Comparison of ENCODE assay signal across 27 cellular contexts in genomic region chr12:81998761-81999378, GRCh38.
DNase-seq lines count a peak whose midpoint lies in the region; TF ChIP-seq lines count a peak whose summit lies in the region.
"Had no signal": no experiment of that assay in that cellular context is flagged by ENCODE, and none has a peak within 500 bp of the region (broad histone marks: within the 10 kb centered on the region; RNA-seq: fewer than 3 reads in every experiment).

No MANE protein-coding gene starts in this region.

- H3K18ac ChIP-seq in H9 (ENCODE audit: insufficient read length, low read depth, low read length), result no peak overlapping the region

- no peak overlapping the region for H2BK5ac ChIP-seq in H9 (ENCODE audit: insufficient read length, low read length)

- H3K27me3 Mint-ChIP-seq in H9 (ENCODE audit: low read depth), result no peaks in the 10 kb centered on the region
- H3K27me3 Mint-ChIP-seq: activated CD4-positive, alpha-beta memory T cell treated with anti-CD3 and anti-CD28 coated beads, Interleukin-2, amount 10 ng/mL, durations not matched to agents 7 days and 5 days; activated naive CD8-positive, alpha-beta T cell treated with anti-CD3 and anti-CD28 coated beads, Interleukin-2, amount 10 ng/mL, durations not matched to agents 7 days and 5 days; naive B cell had no signal

- no peaks in the 10 kb centered on the region for H3K9me3 ChIP-seq in A673 (ENCODE audit: low read depth, low read length, poor library complexity, severe bottlenecking)
- H3K9me3 ChIP-seq in H9 (ENCODE audit: control insufficient read depth, low read depth, low read length), result no peaks in the 10 kb centered on the region
- no peaks in the 10 kb centered on the region for H3K9me3 ChIP-seq in colonic mucosa
- H3K9me3 ChIP-seq: body of pancreas, psoas muscle had no signal

- H2BK20ac ChIP-seq in H9 (ENCODE audit: low read depth, low read length, poor library complexity, severe bottlenecking), result no peak overlapping the region

- H3K4me1 Mint-ChIP-seq in H9, result no peaks in the 10 kb centered on the region
- H3K4me1 Mint-ChIP-seq: activated CD4-positive, alpha-beta memory T cell treated with anti-CD3 and anti-CD28 coated beads, Interleukin-2, amount 10 ng/mL, durations not matched to agents 7 days and 5 days; activated naive CD8-positive, alpha-beta T cell treated with anti-CD3 and anti-CD28 coated beads, Interleukin-2, amount 10 ng/mL, durations not matched to agents 7 days and 5 days; CD8-positive, alpha-beta memory T cell; GM23338; naive B cell had no signal

- no peak overlapping the region for H3K27ac ChIP-seq in A673 (ENCODE audit: low read depth, low read length, poor library complexity, severe bottlenecking)
- no peak overlapping the region for H3K27ac ChIP-seq in brain microvascular endothelial cell
- H3K27ac ChIP-seq in H9 (ENCODE audit: insufficient read length, low read depth, low read length), result no peak overlapping the region
- H3K27ac ChIP-seq in colonic mucosa, result no peak overlapping the region
- H3K27ac ChIP-seq: body of pancreas, psoas muscle had no signal

- H3K4me2 ChIP-seq in H9 (ENCODE audit: insufficient read depth, insufficient read length, low read length), result no peak overlapping the region
- H3K4me2 ChIP-seq: GM23338 had no signal

- POLR2A ChIA-PET in A673 (lab: Charles Lee; ENCODE audit: low non-redundant PET), result no interaction called here

- H3K36me3 Mint-ChIP-seq in H9 (ENCODE audit: insufficient read depth in 1 of 3, low read depth in 3 of 3), result peaks cover 6 to 13% (median 7%) of the 10 kb centered on the region in 3 experiments; a peak in 5 of 7 replicates
- H3K36me3 Mint-ChIP-seq: activated naive CD8-positive, alpha-beta T cell treated with anti-CD3 and anti-CD28 coated beads, Interleukin-2, amount 10 ng/mL, durations not matched to agents 7 days and 5 days; CD8-positive, alpha-beta memory T cell; naive B cell had no signal

- H3K36me3 ChIP-seq in A673 (ENCODE audit: insufficient read depth, low read length, poor library complexity, severe bottlenecking) (no peaks in the 10 kb centered on the region), brain microvascular endothelial cell (replicated peaks) (no peaks in the 10 kb centered on the region), colonic mucosa (no peaks in the 10 kb centered on the region)

- no peaks in the 10 kb centered on the region for H3K79me1 ChIP-seq in H9 (ENCODE audit: insufficient read depth, low read depth, low read length, poor library complexity, severe bottlenecking)

- no peaks in the 10 kb centered on the region for H3K27me3 ChIP-seq in A673 (replicated peaks; ENCODE audit: insufficient read depth, low read depth, low read length, poor library complexity)
- H3K27me3 ChIP-seq in brain microvascular endothelial cell (replicated peaks), result no peaks in the 10 kb centered on the region
- no peaks in the 10 kb centered on the region for H3K27me3 ChIP-seq in H9 (ENCODE audit: insufficient read depth, low read length)
- no peaks in the 10 kb centered on the region for H3K27me3 ChIP-seq in colonic mucosa
- H3K27me3 ChIP-seq: body of pancreas had no signal

- no peak overlapping the region for H3K4ac ChIP-seq in H9 (ENCODE audit: low read depth, low read length)

- H3K27ac Mint-ChIP-seq in H9, result no peak overlapping the region
- H3K27ac Mint-ChIP-seq: activated CD4-positive, alpha-beta memory T cell treated with anti-CD3 and anti-CD28 coated beads, Interleukin-2, amount 10 ng/mL, durations not matched to agents 7 days and 5 days; activated naive CD8-positive, alpha-beta T cell treated with anti-CD3 and anti-CD28 coated beads, Interleukin-2, amount 10 ng/mL, durations not matched to agents 7 days and 5 days; CD8-positive, alpha-beta memory T cell; GM23338; naive B cell had no signal

- H3K23ac ChIP-seq in H9 (ENCODE audit: insufficient read length, low read depth, low read length), result no peak overlapping the region

- CTCF ChIA-PET in A673 (lab: Charles Lee), result no interaction called here

- no peaks in the 10 kb centered on the region for H3K79me2 ChIP-seq in H9 (ENCODE audit: insufficient read depth, low read length)

- no peak overlapping the region for H3T11ph ChIP-seq in H9 (ENCODE audit: low read length)

- no peak overlapping the region for H3K4me3 Mint-ChIP-seq in H9
- H3K4me3 Mint-ChIP-seq: activated CD4-positive, alpha-beta memory T cell treated with anti-CD3 and anti-CD28 coated beads, Interleukin-2, amount 10 ng/mL, durations not matched to agents 7 days and 5 days; activated naive CD8-positive, alpha-beta T cell treated with anti-CD3 and anti-CD28 coated beads, Interleukin-2, amount 10 ng/mL, durations not matched to agents 7 days and 5 days; CD8-positive, alpha-beta memory T cell; GM23338 had no signal

- H2BK120ac ChIP-seq in H9 (ENCODE audit: low read depth, low read length, poor library complexity, severe bottlenecking), result no peak overlapping the region

- peaks cover 12% of the 10 kb centered on the region in 2 experiments for H3K9me3 Mint-ChIP-seq in H9

- TF ChIP-seq CTCF in A673 (conservative IDR thresholded peaks at IDR 0.05; ENCODE audit: low read depth, low read length) (no peak), brain microvascular endothelial cell (IDR thresholded peaks at IDR 0.05; ENCODE audit: low read depth, low read length, missing control alignments) (no peak), H9 (conservative IDR thresholded peaks at IDR 0.05) (no peak), colonic mucosa (IDR thresholded peaks at IDR 0.05) (no peak)

- no peak overlapping the region for H2AK5ac ChIP-seq in H9 (ENCODE audit: insufficient read length, low read length)

- no peak overlapping the region for H4K5ac ChIP-seq in H9 (ENCODE audit: insufficient read length, low read depth, low read length)

- in situ Hi-C loops in brain microvascular endothelial cell (cut with HindIII; ENCODE audit: low pct_ligation_motif_present, low sequenced_read_pairs), result no loop called here

- no TSS peak for BruUV-seq in A673 (replicated peaks; lab: Mats Ljungman, UMichigan)

- intact Hi-C loops in A673 (cut with micrococcal nuclease; ENCODE audit: unreplicated experiment), result no loop called here
- intact Hi-C loops in colonic mucosa (cut with DNase I), result no loop called here

- no peak overlapping the region for H3K14ac ChIP-seq in H9 (ENCODE audit: insufficient read depth, low read length)

- no peak overlapping the region for H3K56ac ChIP-seq in H9 (ENCODE audit: insufficient read length, low read depth, low read length)

- no peaks in the 10 kb centered on the region for H3K4me1 ChIP-seq in A673 (ENCODE audit: insufficient read depth, low read length, poor library complexity, severe bottlenecking)
- no peaks in the 10 kb centered on the region for H3K4me1 ChIP-seq in H9 (ENCODE audit: insufficient read depth, low read length)
- no peaks in the 10 kb centered on the region for H3K4me1 ChIP-seq in colonic mucosa
- H3K4me1 ChIP-seq: body of pancreas, psoas muscle had no signal

- H2AFZ ChIP-seq in H9 (ENCODE audit: low read length), result no peak overlapping the region
- H2AFZ ChIP-seq: GM23338 had no signal

- H3K4me3 ChIP-seq in A673 (ENCODE audit: low read depth, low read length, poor library complexity, severe bottlenecking), result no peak overlapping the region
- no peak overlapping the region for H3K4me3 ChIP-seq in brain microvascular endothelial cell (ENCODE audit: low read depth, low read length)
- no peak overlapping the region for H3K4me3 ChIP-seq in colonic mucosa
- H3K4me3 ChIP-seq: body of pancreas, GM23338, psoas muscle, skin epidermis had no signal

- no peak overlapping the region for H4K91ac ChIP-seq in H9 (ENCODE audit: insufficient read length, low read depth, low read length)

- H3K9ac ChIP-seq in H9 (ENCODE audit: extremely low read depth, insufficient read length, low read length), result no peak overlapping the region
- H3K9ac ChIP-seq in colonic mucosa (ENCODE audit: low read depth in 2 of 2, low read length in 2 of 2), result no peak overlapping the region

- H2BK12ac ChIP-seq in H9 (ENCODE audit: insufficient read length, low read depth, low read length), result no peak overlapping the region

- no peaks in the 10 kb centered on the region for H4K20me1 ChIP-seq in H9 (ENCODE audit: control insufficient read depth, insufficient read depth, insufficient read length)

- WGBS in H9 (ENCODE audit: extremely low coverage, insufficient read length, low lambda C conversion rate), result no CpG with 5 or more reads among the region's 2 CpGs

- DNase-seq in A673 (ENCODE audit: low spot score) (peak; percentile 11), NCI-H226 (peak; percentile 42), brain microvascular endothelial cell (peak; percentile 65), foreskin melanocyte (peak; percentile 39), H9 (no peak), NCI-H524 treated with DMSO at 0.1 percent for 48 hours (lab: John Stamatoyannopoulos, UW) (no peak), NCI-H774 (lab: John Stamatoyannopoulos, UW) (no peak), colonic mucosa (no peak)
- DNase-seq: activated CD4-positive, alpha-beta memory T cell treated with anti-CD3 and anti-CD28 coated beads, Interleukin-2, amount 10 ng/mL, durations not matched to agents 7 days and 5 days; activated effector memory CD4-positive, alpha-beta T cell treated with Interleukin-2 at 50 U/mL for 16 hours; activated naive CD8-positive, alpha-beta T cell treated with anti-CD3 and anti-CD28 coated beads, Interleukin-2, amount 10 ng/mL, durations not matched to agents 7 days and 5 days; body of pancreas; CD8-positive, alpha-beta memory T cell; DMS79; effector memory CD4-positive, alpha-beta T cell; GF-D8; KBM-7; naive B cell; NCI-H1436 treated with DMSO at 0.1 percent for 48 hours; NCI-H2107; nucleus accumbens; psoas muscle; SHP77; T-helper 9 cell; trophoblast cell had no signal

- H2BK15ac ChIP-seq in H9 (ENCODE audit: low read depth, low read length), result no peak overlapping the region

- no peaks in the 10 kb centered on the region for H3K23me2 ChIP-seq in H9 (ENCODE audit: insufficient read length, low read depth, low read length, poor library complexity, severe bottlenecking)

- H4K8ac ChIP-seq in H9 (replicated peaks; ENCODE audit: insufficient read length, low read depth, low read length), result no peak overlapping the region

Comparison
In these comparisons a context has a peak if more than half of its experiments do, and no peak if none do; other contexts are left out.
1. DNase-seq: peak in A673 (single experiment), NCI-H226 (single experiment), brain microvascular endothelial cell (single experiment) and foreskin melanocyte (single experiment); none in H9 (single experiment), NCI-H524 treated with DMSO at 0.1 percent for 48 hours (single experiment), NCI-H774 (single experiment) and colonic mucosa (single experiment).